In genomic region chr6:26321005-26321404, GRCh38 we compare ENCODE assay signal across 16 cellular contexts. TPM values are rescaled to one million over a fixed set of nuclear protein-coding genes. Genes with fewer than 3 reads are reported as not detected.
A peak's percentile ranks its signal among the peaks of the same experiment; 100 is the strongest.
DNase-seq lines count a peak whose midpoint lies in the region; TF ChIP-seq lines count a peak whose summit lies in the region.
"Had no signal": no experiment of that assay in that cellular context is flagged by ENCODE, and none has a peak within 500 bp of the region (broad histone marks: within the 10 kb centered on the region; RNA-seq: fewer than 3 reads in every experiment).

No MANE protein-coding gene starts in this region.

- H3K36me3 ChIP-seq in OCI-LY1 (ENCODE audit: insufficient read depth, low read length): no peaks in the 10 kb centered on the region
- no peaks in the 10 kb centered on the region for H3K36me3 ChIP-seq in endodermal cell (ENCODE audit: control insufficient read depth, insufficient read depth, low read length)
- no peaks in the 10 kb centered on the region for H3K36me3 ChIP-seq in CD4-positive, alpha-beta memory T cell (ENCODE audit: insufficient read depth, low read length)
- H3K36me3 ChIP-seq: cardiac muscle cell, lower lobe of right lung, upper lobe of left lung had no signal

- H3K4me3 ChIP-seq in GM08714 (ENCODE audit: low read length) (peak overlapping the region; percentile 69; the same call in 1 of the 2 replicates), OCI-LY1 (ENCODE audit: low read depth, low read length, poor library complexity, severe bottlenecking) (peak overlapping the region; percentile 73), endodermal cell (ENCODE audit: low read length) (no peak overlapping the region)
- H3K4me3 ChIP-seq in CD4-positive, alpha-beta memory T cell (ENCODE audit: low read length in 2 of 2): no peak overlapping the region

- no peak overlapping the region for H3K27ac Mint-ChIP-seq in endodermal cell
- no peak overlapping the region for H3K27ac Mint-ChIP-seq in CD4-positive, alpha-beta memory T cell

- H3K4me1 Mint-ChIP-seq in endodermal cell: peaks cover 15% of the 10 kb centered on the region
- H3K4me1 Mint-ChIP-seq in CD4-positive, alpha-beta memory T cell: peaks cover 12 to 22% (median 18%) of the 10 kb centered on the region in 4 donors

- H3K27me3 Mint-ChIP-seq in endodermal cell (ENCODE audit: insufficient read depth): peaks cover 2% of the 10 kb centered on the region
- peaks cover 5 to 12% of the 10 kb centered on the region in 2 donors for H3K27me3 Mint-ChIP-seq in CD4-positive, alpha-beta memory T cell

- no peak overlapping the region; the same call in 1 of the 2 replicates for H2AFZ ChIP-seq in OCI-LY1 (ENCODE audit: low read length)

- no peaks in the 10 kb centered on the region for H3K79me2 ChIP-seq in OCI-LY1 (ENCODE audit: insufficient read depth, low read length)

- no peaks in the 10 kb centered on the region for H4K20me1 ChIP-seq in OCI-LY1 (ENCODE audit: insufficient read depth, low read length)

- DNase-seq in NCI-H2227 treated with DMSO at 0.1 percent for 48 hours (lab: John Stamatoyannopoulos, UW): peak; percentile 29
- DNase-seq in NCI-H2227 (lab: John Stamatoyannopoulos, UW; ENCODE audit: unreplicated experiment): no peak
- DNase-seq in endodermal cell: no peak
- no peak for DNase-seq in glomerular visceral epithelial cell (ENCODE audit: extremely low spot score)
- no peak for DNase-seq in pons (ENCODE audit: low spot score)
- no peak for DNase-seq in CD4-positive, alpha-beta memory T cell
- DNase-seq: 8988T; activated T-cell treated with anti-CD3 and anti-CD28 coated beads, Interleukin-2, amount 50 U/mL, for 1 hour; HCEC 1CT; hippocampal formation; Karpas-422; lower lobe of right lung; upper lobe of left lung had no signal

- H3K9me3 ChIP-seq in OCI-LY1 (ENCODE audit: low read length) (no peaks in the 10 kb centered on the region), endodermal cell (ENCODE audit: control insufficient read depth, low read length) (no peaks in the 10 kb centered on the region)
- no peaks in the 10 kb centered on the region for H3K9me3 ChIP-seq in CD4-positive, alpha-beta memory T cell (ENCODE audit: control insufficient read depth in 1 of 2, low read length in 2 of 2)
- H3K9me3 ChIP-seq: lower lobe of right lung, upper lobe of left lung had no signal

- H3K27ac ChIP-seq in OCI-LY1 (ENCODE audit: low read depth, low read length, poor library complexity, severe bottlenecking) (peak overlapping the region; percentile 80), endodermal cell (ENCODE audit: low read depth, low read length) (no peak overlapping the region)
- H3K27ac ChIP-seq in CD4-positive, alpha-beta memory T cell (ENCODE audit: low read depth, low read length): no peak overlapping the region
- H3K27ac ChIP-seq: cardiac muscle cell, lower lobe of right lung, upper lobe of left lung had no signal

- CTCF ChIA-PET in CD4-positive, alpha-beta memory T cell (lab: Charles Lee; ENCODE audit: partially characterized antibody): interaction anchor here (1.9 to 2.7 kb wide), 2 partner anchors 10 to 21 kb away, joined by 5 to 6 read pairs; no protein-coding TSS in a partner anchor

- H3K36me3 Mint-ChIP-seq in endodermal cell (ENCODE audit: low read depth): no peaks in the 10 kb centered on the region
- H3K36me3 Mint-ChIP-seq in CD4-positive, alpha-beta memory T cell: peaks cover 0 to 10% of the 10 kb centered on the region in 2 donors

- H3K9me3 Mint-ChIP-seq in endodermal cell: no peaks in the 10 kb centered on the region
- H3K9me3 Mint-ChIP-seq in CD4-positive, alpha-beta memory T cell: peaks cover 0 to 9% (median 3%) of the 10 kb centered on the region in 8 donors

- H3K9ac ChIP-seq in OCI-LY1 (ENCODE audit: low read length) (peak overlapping the region; percentile 74), endodermal cell (ENCODE audit: extremely low read depth, low read length, poor library complexity, severe bottlenecking) (no peak overlapping the region)

- peaks cover 4% of the 10 kb centered on the region; the same call in 1 of the 2 replicates for H3F3A ChIP-seq in OCI-LY1 (ENCODE audit: insufficient read depth, low read length)

- H3K4me1 ChIP-seq in OCI-LY1 (ENCODE audit: insufficient read depth, low read length, severe bottlenecking): peaks cover 24% of the 10 kb centered on the region
- H3K4me1 ChIP-seq in endodermal cell (ENCODE audit: control insufficient read depth, insufficient read depth, low read length): no peaks in the 10 kb centered on the region
- peaks cover 7% of the 10 kb centered on the region for H3K4me1 ChIP-seq in CD4-positive, alpha-beta memory T cell (ENCODE audit: insufficient read depth, low read length)

- intact Hi-C loops in CD4-positive, alpha-beta memory T cell (cut with micrococcal nuclease): loop anchor here (10.0 kb wide), 1 partner anchor 1364 kb away; no protein-coding TSS in a partner anchor

- peak overlapping the region; percentile 78 for H3K4me3 Mint-ChIP-seq in endodermal cell
- H3K4me3 Mint-ChIP-seq in CD4-positive, alpha-beta memory T cell: no peak overlapping the region

- POLR2A ChIA-PET in CD4-positive, alpha-beta memory T cell (lab: Charles Lee; ENCODE audit: partially characterized antibody): interaction anchor here (2.6 to 5.4 kb wide), 3 partner anchors 12 to 123 kb away, joined by 18 to 32 read pairs (median 28); a partner anchor contains a TSS

- H3K9me2 ChIP-seq in OCI-LY1 (ENCODE audit: low read depth, low read length): no peaks in the 10 kb centered on the region

- TF ChIP-seq CTCF in OCI-LY1 (IDR thresholded peaks at IDR 0.05; ENCODE audit: low read length) (no peak), endodermal cell (conservative IDR thresholded peaks at IDR 0.05) (no peak)

- 80 to 100% methylated on average over 3 to 7 of the region's 7 CpGs for WGBS in endodermal cell (ENCODE audit: insufficient coverage in 1 of 2, insufficient read length in 1 of 2), 2 experiments

- H3K27me3 ChIP-seq in OCI-LY1 (ENCODE audit: insufficient read depth, low read length) (no peaks in the 10 kb centered on the region), endodermal cell (ENCODE audit: control insufficient read depth, insufficient read depth, low read length, poor library complexity, severe bottlenecking) (no peaks in the 10 kb centered on the region)
- no peaks in the 10 kb centered on the region for H3K27me3 ChIP-seq in CD4-positive, alpha-beta memory T cell (ENCODE audit: insufficient read depth, low read length)

- H3K4me2 ChIP-seq in OCI-LY1 (ENCODE audit: low read length): peak overlapping the region; percentile 74

RNA-seq across cellular contexts. Expression of gene BTN3A2, which starts 44.0 kb away (rescaled TPM):
- 1 to 10 TPM; 2.1 to 3.6 TPM for total RNA-seq in endodermal cell
- polyA plus RNA-seq in endodermal cell (2013, experiment 1 of 2): 4.9 TPM
- 2.8 TPM for polyA plus RNA-seq in endodermal cell (2013, experiment 2 of 2)
- 100 to 1,000 TPM; 315 to 323 TPM for total RNA-seq in CD4-positive, alpha-beta memory T cell
- polyA plus RNA-seq in CD4-positive, alpha-beta memory T cell: 100 to 1,000 TPM in 1 of 2 donors, 10 to 100 TPM in 1; 68.1 to 126 TPM

Comparison
In these comparisons a context has a peak if more than half of its experiments do, and no peak if none do; other contexts are left out.
1. H3K4me3 ChIP-seq: peak in GM08714 (single experiment) and OCI-LY1 (single experiment); none in endodermal cell (single experiment) and CD4-positive, alpha-beta memory T cell (0 of 2).
2. RNA of gene BTN3A2, which starts 44.0 kb away (total RNA-seq): 315 to 323 TPM in CD4-positive, alpha-beta memory T cell; 2.1 to 3.6 TPM in endodermal cell; every median in the first group is over 10 times any median in the second.